Comparison of ENCODE assay signal across 22 cellular contexts in the genomic region with DNA sequence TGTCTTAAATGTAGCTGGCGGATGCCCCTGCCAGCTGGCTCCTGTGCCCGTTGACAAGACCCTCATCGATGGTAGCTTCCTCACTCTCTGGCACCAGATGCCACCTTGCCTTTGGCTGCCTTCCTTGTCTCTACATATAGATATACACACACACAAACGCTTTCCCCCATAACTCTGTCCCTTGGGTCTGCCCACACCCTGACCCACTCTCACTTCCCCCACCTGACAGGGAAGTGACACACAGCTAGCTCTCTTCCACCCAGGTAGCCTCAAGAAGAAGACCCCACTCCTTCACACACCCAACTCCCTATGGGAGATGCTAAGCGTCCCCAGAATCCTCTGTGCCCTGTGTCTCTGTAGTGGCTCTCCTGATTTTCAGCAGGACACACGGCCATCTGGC. TPM values are rescaled to one million over a fixed set of nuclear protein-coding genes. Genes with fewer than 3 reads are reported as not detected.
A peak's percentile ranks its signal among the peaks of the same experiment; 100 is the strongest.
DNase-seq lines count a peak whose midpoint lies in the region; FAIRE-seq and TF ChIP-seq lines count a peak whose summit lies in the region.
"Had no signal": no experiment of that assay in that cellular context is flagged by ENCODE, and none has a peak within 500 bp of the region (broad histone marks: within the 10 kb centered on the region; RNA-seq: fewer than 3 reads in every experiment).

No MANE protein-coding gene starts in this region.

- H3K4me3 ChIP-seq in astrocyte (ENCODE audit: insufficient read depth, low read depth, low read length) (no peak overlapping the region), osteoblast (ENCODE audit: insufficient read depth, low read length) (no peak overlapping the region), hepatocyte (no peak overlapping the region)
- no peak overlapping the region for H3K4me3 ChIP-seq in CD8-positive, alpha-beta memory T cell (ENCODE audit: low read length)

- H3K27me3 ChIP-seq in astrocyte (ENCODE audit: insufficient read depth, low read length) (no peaks in the 10 kb centered on the region), osteoblast (ENCODE audit: insufficient read depth, low read length) (no peaks in the 10 kb centered on the region), hepatocyte (no peaks in the 10 kb centered on the region)
- H3K27me3 ChIP-seq in CD8-positive, alpha-beta memory T cell (ENCODE audit: insufficient read depth, low read length, poor library complexity, severe bottlenecking): no peaks in the 10 kb centered on the region

- in situ Hi-C loops in KBM-7 (cut with MboI; ENCODE audit: low pct_unique_long_range_greater_than_20kb, low sequenced_read_pairs): no loop called here

- H3K79me2 ChIP-seq in astrocyte (ENCODE audit: insufficient read depth, low read length) (no peaks in the 10 kb centered on the region), osteoblast (ENCODE audit: insufficient read depth, low read length) (no peaks in the 10 kb centered on the region), hepatocyte (peaks cover 11% of the 10 kb centered on the region)

- no peak for TF ChIP-seq POLR2A in GM12891 (IDR thresholded peaks at IDR 0.05; ENCODE audit: low read depth, low read length)

- H3K27ac ChIP-seq in astrocyte (ENCODE audit: low read depth, low read length): no peak overlapping the region
- no peak overlapping the region for H3K27ac ChIP-seq in osteoblast (ENCODE audit: low read depth, low read length)
- H3K27ac ChIP-seq in CD8-positive, alpha-beta memory T cell (ENCODE audit: low read depth, low read length): no peak overlapping the region
- no peak overlapping the region for H3K27ac ChIP-seq in hepatocyte

- H3K4me2 ChIP-seq in astrocyte (ENCODE audit: low read length) (no peak overlapping the region), osteoblast (ENCODE audit: insufficient read depth, low read length) (no peak overlapping the region), hepatocyte (no peak overlapping the region)

- no peaks in the 10 kb centered on the region for H3K9me2 ChIP-seq in hepatocyte (replicated peaks; ENCODE audit: insufficient read depth)

- H3K36me3 ChIP-seq in astrocyte (ENCODE audit: insufficient read depth, low read length) (peaks cover 16% of the 10 kb centered on the region), osteoblast (ENCODE audit: insufficient read depth, low read length) (no peaks in the 10 kb centered on the region), hepatocyte (replicated peaks; ENCODE audit: insufficient read depth, low read depth) (peaks cover 8% of the 10 kb centered on the region)
- H3K36me3 ChIP-seq in CD8-positive, alpha-beta memory T cell (ENCODE audit: insufficient read depth, low read length): no peaks in the 10 kb centered on the region

- H2AFZ ChIP-seq in astrocyte (ENCODE audit: low read depth, low read length) (no peak overlapping the region), osteoblast (ENCODE audit: low read length) (no peak overlapping the region), hepatocyte (no peak overlapping the region)

- DNase-seq in GM12891 (ENCODE audit: insufficient read length, low spot score): no peak
- DNase-seq in astrocyte (ENCODE audit: low read depth): no peak
- DNase-seq in glutamatergic neuron: no peak
- peak; percentile 59 for DNase-seq in osteoblast (ENCODE audit: insufficient read length, low spot score, missing footprints)
- no peak for DNase-seq in KBM-7
- no peak for DNase-seq in activated naive CD4-positive, alpha-beta T cell treated with Interleukin-2 at 50 U/mL for 16 hours
- DNase-seq in CD8-positive, alpha-beta memory T cell: no peak
- DNase-seq in hepatocyte (ENCODE audit: low spot score): no peak
- DNase-seq: ACHN; C1 segment of cervical spinal cord; CD4-positive, alpha-beta T cell; DMS153; DMS79 treated with DMSO at 0.1 percent for 48 hours; EL; GOT3; HCEC 1CT; HFFc6 had no signal

- H3K36me3 Mint-ChIP-seq in astrocyte (ENCODE audit: low read depth, unreplicated experiment) (peaks cover 39% of the 10 kb centered on the region), glutamatergic neuron (ENCODE audit: unreplicated experiment) (no peaks in the 10 kb centered on the region)
- H3K36me3 Mint-ChIP-seq in CD8-positive, alpha-beta memory T cell: no peaks in the 10 kb centered on the region

- H3K9ac ChIP-seq in astrocyte (ENCODE audit: low read length): no peak overlapping the region

- H3K9me3 Mint-ChIP-seq in astrocyte (ENCODE audit: unreplicated experiment) (no peaks in the 10 kb centered on the region), glutamatergic neuron (ENCODE audit: unreplicated experiment) (peaks cover 9% of the 10 kb centered on the region)
- no peaks in the 10 kb centered on the region for H3K9me3 Mint-ChIP-seq in CD8-positive, alpha-beta memory T cell
- H3K9me3 Mint-ChIP-seq: CD4-positive, alpha-beta T cell; HFFc6 had no signal

- H3K4me3 Mint-ChIP-seq in astrocyte (ENCODE audit: unreplicated experiment) (no peak overlapping the region), glutamatergic neuron (ENCODE audit: unreplicated experiment) (no peak overlapping the region)
- no peak overlapping the region for H3K4me3 Mint-ChIP-seq in CD8-positive, alpha-beta memory T cell
- H3K4me3 Mint-ChIP-seq: CD4-positive, alpha-beta T cell; HFFc6 had no signal

- CTCF ChIA-PET in CD8-positive, alpha-beta memory T cell (lab: Charles Lee): interaction anchor here (0.7 kb wide), 1 partner anchor 10 kb away, joined by 4 read pairs; no protein-coding TSS in a partner anchor

- WGBS in hepatocyte (ENCODE audit: low lambda C conversion rate, missing lambda C conversion rate): 95% methylated on average over 6 of the region's 6 CpGs

- H3K4me1 Mint-ChIP-seq in astrocyte (ENCODE audit: low read depth, unreplicated experiment): no peaks in the 10 kb centered on the region
- H3K4me1 Mint-ChIP-seq in glutamatergic neuron (ENCODE audit: low read depth, unreplicated experiment): no peaks in the 10 kb centered on the region
- no peaks in the 10 kb centered on the region for H3K4me1 Mint-ChIP-seq in CD8-positive, alpha-beta memory T cell

- H3K27me3 Mint-ChIP-seq in astrocyte (ENCODE audit: low read depth, unreplicated experiment): no peaks in the 10 kb centered on the region
- peaks cover 8% of the 10 kb centered on the region for H3K27me3 Mint-ChIP-seq in glutamatergic neuron (ENCODE audit: unreplicated experiment)
- peaks cover 1 to 7% of the 10 kb centered on the region in 2 donors for H3K27me3 Mint-ChIP-seq in CD8-positive, alpha-beta memory T cell
- H3K27me3 Mint-ChIP-seq: CD4-positive, alpha-beta T cell had no signal

- H4K20me1 ChIP-seq in astrocyte (ENCODE audit: insufficient read depth, low read length) (peaks cover 17% of the 10 kb centered on the region), osteoblast (ENCODE audit: insufficient read depth, low read length) (no peaks in the 10 kb centered on the region), hepatocyte (ENCODE audit: insufficient read depth, poor library complexity, severe bottlenecking) (peaks cover 18% of the 10 kb centered on the region)

- FAIRE-seq in GM12891 (lab: Jason Lieb, UNC) (no peak), astrocyte (lab: Jason Lieb, UNC) (no peak)
- FAIRE-seq: D721Med, G401.6, GM19239 had no signal

- H3K9me3 ChIP-seq in astrocyte (ENCODE audit: insufficient read depth, low read depth, low read length) (no peaks in the 10 kb centered on the region), osteoblast (ENCODE audit: low read depth, low read length) (no peaks in the 10 kb centered on the region), hepatocyte (ENCODE audit: low read depth) (no peaks in the 10 kb centered on the region)
- no peaks in the 10 kb centered on the region for H3K9me3 ChIP-seq in CD8-positive, alpha-beta memory T cell (ENCODE audit: low read length)

- H3K27ac Mint-ChIP-seq in astrocyte (ENCODE audit: unreplicated experiment) (peak overlapping the region; percentile 62), glutamatergic neuron (ENCODE audit: unreplicated experiment) (peak overlapping the region; percentile 43)
- H3K27ac Mint-ChIP-seq in CD8-positive, alpha-beta memory T cell: no peak overlapping the region
- H3K27ac Mint-ChIP-seq: CD4-positive, alpha-beta T cell; HFFc6 had no signal

- POLR2A ChIA-PET in CD8-positive, alpha-beta memory T cell (lab: Charles Lee): no interaction called here

- TF ChIP-seq CTCF in astrocyte (IDR thresholded peaks at IDR 0.05; ENCODE audit: insufficient read depth, low read depth, low read length) (no peak), glutamatergic neuron (IDR thresholded peaks at IDR 0.05; ENCODE audit: partially characterized antibody, unreplicated experiment) (no peak), osteoblast (IDR thresholded peaks at IDR 0.05; ENCODE audit: extremely low read depth, low read depth, low read length) (no peak), hepatocyte (IDR thresholded peaks at IDR 0.05; ENCODE audit: poor library complexity) (no peak)

- H3K4me1 ChIP-seq in astrocyte (ENCODE audit: insufficient read depth, low read length): no peaks in the 10 kb centered on the region
- no peaks in the 10 kb centered on the region for H3K4me1 ChIP-seq in osteoblast (ENCODE audit: insufficient read depth, low read length)
- no peaks in the 10 kb centered on the region for H3K4me1 ChIP-seq in CD8-positive, alpha-beta memory T cell (ENCODE audit: insufficient read depth, low read length)
- no peaks in the 10 kb centered on the region for H3K4me1 ChIP-seq in hepatocyte (ENCODE audit: insufficient read depth)

RNA-seq across cellular contexts. Expression of a gene that starts 25.6 kb away (rescaled TPM):
- polyA plus RNA-seq in GM12891 (2012; ENCODE audit: low read depth, missing spikeins): 21.3 TPM
- total RNA-seq in astrocyte (236 TPM in 2 replicates), glutamatergic neuron (ENCODE audit: unreplicated experiment) (252 TPM), osteoblast (18.0 and 24.2 TPM in 2 replicates), hepatocyte (162 and 209 TPM in 2 replicates)
- under 1 TPM; 0.33 to 0.35 TPM for total RNA-seq in CD8-positive, alpha-beta memory T cell
- polyA plus RNA-seq in CD8-positive, alpha-beta memory T cell: not detected
- polyA plus RNA-seq in hepatocyte: 191 and 214 TPM in 2 replicates

RNA-seq across cellular contexts. Expression of a gene that starts 26.4 kb away (rescaled TPM):
- polyA plus RNA-seq in GM12891 (2012; ENCODE audit: low read depth, missing spikeins): not detected
- total RNA-seq in astrocyte (0.46 and 0.52 TPM in 2 replicates), glutamatergic neuron (ENCODE audit: unreplicated experiment) (0.76 TPM), osteoblast (under 0.01 TPM in 1 of 2 replicates, not detected in the other), hepatocyte (0.03 and 0.08 TPM in 2 replicates)
- total RNA-seq in CD8-positive, alpha-beta memory T cell: under 1 TPM; 0.13 to 0.18 TPM
- not detected for polyA plus RNA-seq in CD8-positive, alpha-beta memory T cell
- polyA plus RNA-seq in hepatocyte: 0.18 and 0.44 TPM in 2 replicates

RNA-seq across cellular contexts. Expression of a gene that starts 48.7 kb away (rescaled TPM):
- not detected for polyA plus RNA-seq in GM12891 (2012; ENCODE audit: low read depth, missing spikeins)
- total RNA-seq in astrocyte: not detected in 2 replicates
- total RNA-seq in glutamatergic neuron (ENCODE audit: unreplicated experiment): not detected
- not detected in 2 replicates for total RNA-seq in osteoblast
- not detected for total RNA-seq in CD8-positive, alpha-beta memory T cell
- not detected for polyA plus RNA-seq in CD8-positive, alpha-beta memory T cell
- total RNA-seq in hepatocyte: not detected in 2 replicates
- polyA plus RNA-seq in hepatocyte: 2.3 TPM in 1 of 2 replicates, not detected in the other
- total RNA-seq: A172; CD4-positive, alpha-beta T cell; HFFc6; HT1080 had no signal

RNA-seq across cellular contexts. Expression of a gene that starts 50.9 kb away (rescaled TPM):
- 0.19 TPM for polyA plus RNA-seq in GM12891 (2012; ENCODE audit: low read depth, missing spikeins)
- total RNA-seq in astrocyte (81.5 and 110 TPM in 2 replicates), glutamatergic neuron (ENCODE audit: unreplicated experiment) (5.6 TPM), osteoblast (59.7 and 66.6 TPM in 2 replicates), hepatocyte (62.6 and 66.2 TPM in 2 replicates)
- total RNA-seq in CD8-positive, alpha-beta memory T cell: 1 to 10 TPM; 2.6 to 3.7 TPM
- polyA plus RNA-seq in CD8-positive, alpha-beta memory T cell: 5.4 TPM
- 109 and 110 TPM in 2 replicates for polyA plus RNA-seq in hepatocyte

RNA-seq across cellular contexts. Expression of a gene that starts 51.9 kb away (rescaled TPM):
- 1.1 TPM for polyA plus RNA-seq in GM12891 (2012; ENCODE audit: low read depth, missing spikeins)
- 446 and 584 TPM in 2 replicates for total RNA-seq in astrocyte
- 28.5 TPM for total RNA-seq in glutamatergic neuron (ENCODE audit: unreplicated experiment)
- 387 and 396 TPM in 2 replicates for total RNA-seq in osteoblast
- total RNA-seq in CD8-positive, alpha-beta memory T cell: 1 to 10 TPM; 1.4 to 1.5 TPM
- polyA plus RNA-seq in CD8-positive, alpha-beta memory T cell: not detected
- total RNA-seq in hepatocyte: 239 and 290 TPM in 2 replicates
- 88.0 and 92.0 TPM in 2 replicates for polyA plus RNA-seq in hepatocyte
- total RNA-seq: CD4-positive, alpha-beta T cell had no signal

Comparison
In these comparisons a context has a peak if more than half of its experiments do, and no peak if none do; other contexts are left out.
1. H3K27ac Mint-ChIP-seq: peak in astrocyte (single experiment) and glutamatergic neuron (single experiment); none in CD8-positive, alpha-beta memory T cell (0 of 8).
2. RNA of a gene that starts 25.6 kb away (total RNA-seq): 252 TPM in glutamatergic neuron (single experiment), 236 TPM in astrocyte, 162 to 209 TPM in hepatocyte and 18.0 to 24.2 TPM in osteoblast; 0.33 to 0.35 TPM in CD8-positive, alpha-beta memory T cell; every median in the first group is over 10 times any median in the second.